In genomic region chr14:35220920-35221319, GRCh38 we compare ENCODE assay signal across 24 cellular contexts.
DNase-seq lines count a peak whose midpoint lies in the region; ATAC-seq, FAIRE-seq and TF ChIP-seq lines count a peak whose summit lies in the region.
"Had no signal": no experiment of that assay in that cellular context is flagged by ENCODE, and none has a peak within 500 bp of the region (broad histone marks: within the 10 kb centered on the region; RNA-seq: fewer than 3 reads in every experiment).

No MANE protein-coding gene starts in this region.

- no peak overlapping the region for H3K4me3 Mint-ChIP-seq in activated naive CD8-positive, alpha-beta T cell
- H3K4me3 Mint-ChIP-seq in activated naive CD8-positive, alpha-beta T cell treated with anti-CD3 and anti-CD28 coated beads for 36 hours: no peak overlapping the region
- H3K4me3 Mint-ChIP-seq: CD14-positive monocyte, GM23338, H9 had no signal

- no peaks in the 10 kb centered on the region for H3K9me3 Mint-ChIP-seq in activated naive CD8-positive, alpha-beta T cell (ENCODE audit: low read depth)
- H3K9me3 Mint-ChIP-seq in activated naive CD8-positive, alpha-beta T cell treated with anti-CD3 and anti-CD28 coated beads for 36 hours: no peaks in the 10 kb centered on the region
- H3K9me3 Mint-ChIP-seq: GM23338, H9 had no signal

- peak overlapping the region; percentile 41 for H3K27ac Mint-ChIP-seq in activated naive CD8-positive, alpha-beta T cell
- no peak overlapping the region for H3K27ac Mint-ChIP-seq in activated naive CD8-positive, alpha-beta T cell treated with anti-CD3 and anti-CD28 coated beads for 36 hours
- H3K27ac Mint-ChIP-seq: GM23338, H9 had no signal

- no peaks in the 10 kb centered on the region for H3K27me3 ChIP-seq in K562 (ENCODE audit: control insufficient read depth in 2 of 2, insufficient read depth in 2 of 2, low read length in 2 of 2)
- H3K27me3 ChIP-seq: BE2C, SJSA1 had no signal

- no peaks in the 10 kb centered on the region for H3K27me3 Mint-ChIP-seq in activated naive CD8-positive, alpha-beta T cell
- no peaks in the 10 kb centered on the region for H3K27me3 Mint-ChIP-seq in activated naive CD8-positive, alpha-beta T cell treated with anti-CD3 and anti-CD28 coated beads for 36 hours

- no peaks in the 10 kb centered on the region for H4K20me1 ChIP-seq in K562 (replicated peaks; ENCODE audit: control insufficient read depth, insufficient read depth, low read length)

- H3K9ac ChIP-seq in K562 (ENCODE audit: insufficient read depth in 1 of 2, low read depth in 2 of 2, low read length in 2 of 2): no peak overlapping the region

- in situ Hi-C loops in K562 (cut with MboI): no loop called here

- peaks cover 12% of the 10 kb centered on the region for H3K4me1 Mint-ChIP-seq in activated naive CD8-positive, alpha-beta T cell (ENCODE audit: low read depth)
- peaks cover 6% of the 10 kb centered on the region for H3K4me1 Mint-ChIP-seq in activated naive CD8-positive, alpha-beta T cell treated with anti-CD3 and anti-CD28 coated beads for 36 hours

- no peaks in the 10 kb centered on the region for H3K9me3 ChIP-seq in K562 (replicated peaks; ENCODE audit: control insufficient read depth, insufficient read depth, low read depth, low read length)
- H3K9me3 ChIP-seq: BE2C, SJSA1 had no signal

- POLR2A ChIA-PET in K562 (lab: Yijun Ruan, JAX): interaction anchor here (0.6 kb wide), 1 partner anchor 124 kb away, joined by 4 read pairs; no protein-coding TSS in a partner anchor

- DNase-seq in activated naive CD8-positive, alpha-beta T cell treated with anti-CD3 and anti-CD28 coated beads for 36 hours: no peak
- DNase-seq in NB4 (ENCODE audit: low read depth) (peak; percentile 12), K562 (ENCODE audit: extremely low read depth in 1 of 4, low spot score in 3 of 4) (no peak), NCI-H2029 treated with DMSO at 0.1 percent for 48 hours (lab: John Stamatoyannopoulos, UW) (no peak)
- DNase-seq: 8988T, ACHN, BE2C, Calu3, DMS79 treated with DMSO at 0.1 percent for 48 hours, H9, KBM-7, NCI-H1105 treated with DMSO at 0.1 percent for 48 hours, NCI-H146, NCI-H1930, NCI-H526 treated with DMSO at 0.1 percent for 48 hours, Right ventricle myocardium superior, RPMI8226 had no signal

- 80% methylated on average over 1 of the region's 1 CpG for WGBS in K562 (ENCODE audit: insufficient coverage, low coverage, missing lambda C conversion rate)

- H3K36me3 Mint-ChIP-seq in activated naive CD8-positive, alpha-beta T cell: peaks cover 11% of the 10 kb centered on the region
- H3K36me3 Mint-ChIP-seq in activated naive CD8-positive, alpha-beta T cell treated with anti-CD3 and anti-CD28 coated beads for 36 hours: peaks cover 7% of the 10 kb centered on the region

- no peak overlapping the region for H3K4me2 ChIP-seq in K562 (ENCODE audit: insufficient read depth, low read length)
- H3K4me2 ChIP-seq: GM23338 had no signal

- H3K79me2 ChIP-seq in K562 (ENCODE audit: control insufficient read depth, insufficient read depth, low read length): no peaks in the 10 kb centered on the region

- H3K4me3 ChIP-seq in NB4 (ENCODE audit: low read depth, low read length) (no peak overlapping the region), K562 (no peak overlapping the region)
- H3K4me3 ChIP-seq: GM23338, SJSA1 had no signal

- intact Hi-C loops in K562 (cut with micrococcal nuclease): no loop called here

- CTCF ChIA-PET in K562 (lab: Yijun Ruan, JAX; ENCODE audit: low intra/inter-chr PET ratio): no interaction called here

- TF ChIP-seq RAD21 in K562 (CRISPR knock-in tag; conservative IDR thresholded peaks at IDR 0.05 in 1 of 2, IDR thresholded peaks at IDR 0.05 in 1 of 2): no peak

- TF ChIP-seq CTCF in NB4 (IDR thresholded peaks at IDR 0.05; ENCODE audit: low read depth, low read length): no peak
- no peak for TF ChIP-seq CTCF in K562 (IDR thresholded peaks at IDR 0.05 in 2 of 3, conservative IDR thresholded peaks at IDR 0.05 in 1 of 3; ENCODE audit: insufficient read depth in 2 of 3, low read depth in 1 of 3, low read length in 3 of 3)

- no peak for FAIRE-seq in K562 (lab: Jason Lieb, UNC)
- FAIRE-seq: HepG2 had no signal

- TF ChIP-seq EP300 in K562 (IDR thresholded peaks at IDR 0.05; ENCODE audit: low read length): no peak

- 0 out of 3 replicates have a peak, but pooled peaks cover 5% of the 10 kb centered on the region for H3K36me3 ChIP-seq in K562 (ENCODE audit: control insufficient read depth, insufficient read depth, low read length)
- H3K36me3 ChIP-seq: BE2C, SJSA1 had no signal

- no peaks in the 10 kb centered on the region; a peak in 1 of 5 replicates for H3K4me1 ChIP-seq in K562 (replicated peaks in 1 of 2; ENCODE audit: control insufficient read depth in 2 of 2, insufficient read depth in 2 of 2, low read length in 2 of 2)
- H3K4me1 ChIP-seq: BE2C had no signal

- no peak overlapping the region for H3K27ac ChIP-seq in K562 (ENCODE audit: extremely low read depth, low read depth, low read length)
- H3K27ac ChIP-seq: SJSA1 had no signal

- H2AFZ ChIP-seq in K562 (ENCODE audit: low read depth, low read length): no peak overlapping the region
- H2AFZ ChIP-seq: GM23338 had no signal

- TF ChIP-seq POLR2A in NB4 (IDR thresholded peaks at IDR 0.05; ENCODE audit: extremely low read depth, insufficient read length): no peak
- no peak for TF ChIP-seq POLR2A in K562 (conservative IDR thresholded peaks at IDR 0.05)

- no peaks in the 10 kb centered on the region for H3K9me1 ChIP-seq in K562 (ENCODE audit: control insufficient read depth, insufficient read depth, low read length)

- ATAC-seq in K562 (no peak), GM18520 (IDR thresholded peaks at IDR 0.05; ENCODE audit: unreplicated experiment) (no peak)
- no peak for ATAC-seq in activated CD4-positive, CD25-positive, alpha-beta regulatory T cell treated with anti-CD3 and anti-CD28 coated beads, Interleukin-2, amount 50 U/mL, for 24 hours
- ATAC-seq: GM23338, HepG2 had no signal

- BruUV-seq in K562 (replicated peaks; lab: Mats Ljungman, UMichigan): no TSS peak

TF ChIP-seq in K562, 482 proteins besides CTCF, POLR2A, EP300 and RAD21:
- TF ChIP-seq ZNF764 (CRISPR knock-in tag; IDR thresholded peaks at IDR 0.05; ENCODE audit: low read depth): no peak
- peak; percentile 87 for TF ChIP-seq SPI1 (IDR thresholded peaks at IDR 0.05; ENCODE audit: borderline replicate concordance, low read depth, low read length)
- no peak for TF ChIP-seq ZNF239 (CRISPR knock-in tag; IDR thresholded peaks at IDR 0.05)
- TF ChIP-seq COPS2 (conservative IDR thresholded peaks at IDR 0.05): no peak
- TF ChIP-seq SMARCB1 (IDR thresholded peaks at IDR 0.05; ENCODE audit: insufficient read length, low read depth): no peak
- TF ChIP-seq HMGXB4 (CRISPR knock-in tag; IDR thresholded peaks at IDR 0.05): no peak
- no peak for TF ChIP-seq FOXJ3 (CRISPR knock-in tag; IDR thresholded peaks at IDR 0.05)
